In genomic region chr19:4067396-4068057, GRCh38 we compare ENCODE assay signal across 8 cellular contexts. TPM values are rescaled to one million over a fixed set of nuclear protein-coding genes. Genes with fewer than 3 reads are reported as not detected.
DNase-seq lines count a peak whose midpoint lies in the region; ATAC-seq and TF ChIP-seq lines count a peak whose summit lies in the region.

No MANE protein-coding gene starts in this region.

- 0% methylated on average over 17 to 41 of the region's 58 CpGs for whole genome bisulfite sequencing in body of pancreas, 2 donors
- WGBS in suprapubic skin = 6% methylated on average over 5 of the region's 58 CpGs

- peaks cover 8% of the 10 kb centered on the region; the same call in 1 of the 2 replicates for H4K20me1 ChIP-seq in KMS-11 (ENCODE audit: insufficient read depth)

- peak overlapping the region; percentile 62 for H3K4me3 ChIP-seq in CD4-positive, CD25-positive, alpha-beta regulatory T cell (ENCODE audit: low read depth, low read length)
- no peak overlapping the region for H3K4me3 ChIP-seq in KMS-11 (IDR thresholded peaks at IDR 0.05; ENCODE audit: insufficient read depth, low read depth, low read length)
- peak overlapping the region; percentile 95 to 97 for H3K4me3 ChIP-seq in body of pancreas
- H3K4me3 ChIP-seq in kidney epithelial cell (ENCODE audit: low read depth, low read length) = peak overlapping the region; percentile 91
- H3K4me3 ChIP-seq in suprapubic skin = peak overlapping the region; percentile 99

- H3K27ac ChIP-seq in CD4-positive, CD25-positive, alpha-beta regulatory T cell (ENCODE audit: insufficient read depth, low read length, poor library complexity, severe bottlenecking) = peak overlapping the region; percentile 90
- H3K27ac ChIP-seq in KMS-11 (no peak overlapping the region), body of pancreas (peak overlapping the region; percentile 91 to 97 (median 95)), suprapubic skin (peak overlapping the region; percentile 97)

- H3K79me2 ChIP-seq in KMS-11 (ENCODE audit: insufficient read depth, low read depth) = peaks cover 25% of the 10 kb centered on the region

- peak overlapping the region; percentile 66 for H2AFZ ChIP-seq in KMS-11 (ENCODE audit: low read depth)

- peak overlapping the region; percentile 60; the same call in 1 of the 2 replicates for H3K9ac ChIP-seq in KMS-11

- H3K36me3 Mint-ChIP-seq in CD4-positive, CD25-positive, alpha-beta regulatory T cell = no peaks in the 10 kb centered on the region

- DNase-seq in CD4-positive, CD25-positive, alpha-beta regulatory T cell = peak in 1 of 3 donors; percentile 55
- DNase-seq in body of pancreas = peak in 2 of 4 donors; percentile 48 to 50
- no peak for DNase-seq in kidney epithelial cell (ENCODE audit: low read depth)
- peak in 1 of 2 donors; percentile 79 for DNase-seq in suprapubic skin (ENCODE audit: low spot score in 2 of 2)
- DNase-seq in GOT3 (lab: John Stamatoyannopoulos, UW) = no peak
- DNase-seq in SW 1271 (lab: John Stamatoyannopoulos, UW) = no peak

- H3K27me3 ChIP-seq in CD4-positive, CD25-positive, alpha-beta regulatory T cell (ENCODE audit: control insufficient read depth, insufficient read depth, low read length) = no peaks in the 10 kb centered on the region
- H3K27me3 ChIP-seq in KMS-11 (ENCODE audit: insufficient read depth, low read depth) (peaks cover 20% of the 10 kb centered on the region), body of pancreas (no peaks in the 10 kb centered on the region), kidney epithelial cell (ENCODE audit: control insufficient read depth, insufficient read depth, low read length) (no peaks in the 10 kb centered on the region), suprapubic skin (no peaks in the 10 kb centered on the region)

- H3K4me2 ChIP-seq in KMS-11 = peak overlapping the region; percentile 54

- peaks cover 8% of the 10 kb centered on the region for H3K36me3 ChIP-seq in CD4-positive, CD25-positive, alpha-beta regulatory T cell (ENCODE audit: control insufficient read depth, insufficient read depth, low read length)
- H3K36me3 ChIP-seq in KMS-11 (ENCODE audit: insufficient read depth) = no peaks in the 10 kb centered on the region
- no peaks in the 10 kb centered on the region for H3K36me3 ChIP-seq in body of pancreas (replicated peaks in 1 of 2; ENCODE audit: insufficient read depth in 1 of 2, low read depth in 2 of 2)
- no peaks in the 10 kb centered on the region for H3K36me3 ChIP-seq in kidney epithelial cell (ENCODE audit: control insufficient read depth, insufficient read depth, low read length)
- H3K36me3 ChIP-seq in suprapubic skin = no peaks in the 10 kb centered on the region

- intact Hi-C loops in body of pancreas (cut with DNase I) = loop anchor here (5.0 kb wide), 1 partner anchor 65 kb away; no protein-coding TSS in a partner anchor

- peak; percentile 1 for ATAC-seq in CD4-positive, CD25-positive, alpha-beta regulatory T cell (ENCODE audit: low read depth in 2 of 2)
- ATAC-seq in body of pancreas = no peak
- no peak for ATAC-seq in HG02610 (IDR thresholded peaks at IDR 0.05; ENCODE audit: unreplicated experiment)

- H3K9me3 ChIP-seq in CD4-positive, CD25-positive, alpha-beta regulatory T cell (ENCODE audit: control insufficient read depth in 2 of 2, low read length in 2 of 2) = no peaks in the 10 kb centered on the region
- H3K9me3 ChIP-seq in body of pancreas (no peaks in the 10 kb centered on the region), suprapubic skin (no peaks in the 10 kb centered on the region)

- H3K9me3 Mint-ChIP-seq in CD4-positive, CD25-positive, alpha-beta regulatory T cell = peaks cover 0 to 3% (median 0%) of the 10 kb centered on the region in 7 donors

- peaks cover 11 to 40% (median 13%) of the 10 kb centered on the region in 4 donors for H3K4me1 Mint-ChIP-seq in CD4-positive, CD25-positive, alpha-beta regulatory T cell

- peaks cover 51% of the 10 kb centered on the region for H3K4me1 ChIP-seq in CD4-positive, CD25-positive, alpha-beta regulatory T cell (ENCODE audit: control insufficient read depth, insufficient read depth, low read length, poor library complexity, severe bottlenecking)
- H3K4me1 ChIP-seq in KMS-11 (ENCODE audit: low read depth, poor library complexity, severe bottlenecking) (peaks cover 22% of the 10 kb centered on the region), body of pancreas (peaks cover 30% of the 10 kb centered on the region), suprapubic skin (peaks cover 35% of the 10 kb centered on the region)

- H3K27ac Mint-ChIP-seq in CD4-positive, CD25-positive, alpha-beta regulatory T cell = peak overlapping the region; percentile 94 to 96 (median 95)

- TF ChIP-seq POLR2A in body of pancreas (IDR thresholded peaks at IDR 0.05) (peak; percentile 12 to 44 (median 42)), suprapubic skin (IDR thresholded peaks at IDR 0.05) (peak in 1 of 2 donors; percentile 32)

- TF ChIP-seq EP300 in suprapubic skin (IDR thresholded peaks at IDR 0.05) = no peak

- no peak for TF ChIP-seq CTCF in KMS-11 (conservative IDR thresholded peaks at IDR 0.05; ENCODE audit: low read depth, low read length)
- no peak for TF ChIP-seq CTCF in body of pancreas (IDR thresholded peaks at IDR 0.05)
- TF ChIP-seq CTCF in kidney epithelial cell (IDR thresholded peaks at IDR 0.05; ENCODE audit: insufficient read depth, low read length, poor library complexity, severe bottlenecking) = no peak
- no peak for TF ChIP-seq CTCF in suprapubic skin (IDR thresholded peaks at IDR 0.05)

- peak overlapping the region; percentile 90 to 100 (median 90) for H3K4me3 Mint-ChIP-seq in CD4-positive, CD25-positive, alpha-beta regulatory T cell

- no peaks in the 10 kb centered on the region for H3K27me3 Mint-ChIP-seq in CD4-positive, CD25-positive, alpha-beta regulatory T cell

RNA-seq across cellular contexts. Expression of gene ZBTB7A, which starts 0.8 kb away (rescaled TPM):
- 50.5 TPM for total RNA-seq in CD4-positive, CD25-positive, alpha-beta regulatory T cell
- polyA plus RNA-seq in CD4-positive, CD25-positive, alpha-beta regulatory T cell = 10 to 100 TPM; 19.6 to 30.4 (median 23.7) TPM
- total RNA-seq in body of pancreas = 10 to 100 TPM; 30.9 to 31.3 TPM
- total RNA-seq in kidney epithelial cell = 39.9 and 43.3 TPM in 2 replicates
- 10 to 100 TPM; 60.3 to 94.2 (median 77.4) TPM for total RNA-seq in suprapubic skin

RNA-seq across cellular contexts. Expression of gene MAP2K2, which starts 56.4 kb away (rescaled TPM):
- 98.2 TPM for total RNA-seq in CD4-positive, CD25-positive, alpha-beta regulatory T cell
- 10 to 100 TPM; 38.5 to 70.2 (median 56.6) TPM for polyA plus RNA-seq in CD4-positive, CD25-positive, alpha-beta regulatory T cell
- total RNA-seq in body of pancreas (10 to 100 TPM; 56.8 to 92.0 TPM), kidney epithelial cell (198 and 249 TPM in 2 replicates), suprapubic skin (100 to 1,000 TPM in 1 of 4 donors, 10 to 100 TPM in 3; 88.0 to 103 (median 95.0) TPM)

RNA-seq across cellular contexts. Expression of gene PIAS4, which starts 60.0 kb away (rescaled TPM):
- 25.4 TPM for total RNA-seq in CD4-positive, CD25-positive, alpha-beta regulatory T cell
- 10 to 100 TPM in 1 of 4 donors, 1 to 10 TPM in 3; 4.1 to 10.4 (median 4.4) TPM for polyA plus RNA-seq in CD4-positive, CD25-positive, alpha-beta regulatory T cell
- total RNA-seq in body of pancreas (10 to 100 TPM; 12.7 to 17.1 TPM), kidney epithelial cell (38.1 and 43.7 TPM in 2 replicates), suprapubic skin (10 to 100 TPM; 17.1 to 28.7 (median 22.6) TPM)

Comparison
In these comparisons a context has a peak if more than half of its experiments do, and no peak if none do; other contexts are left out.
1. ATAC-seq: peak in CD4-positive, CD25-positive, alpha-beta regulatory T cell (2 of 2); none in body of pancreas (single experiment) and HG02610 (single experiment).